Comparison of ENCODE assay signal across 8 cellular contexts in the genomic region with DNA sequence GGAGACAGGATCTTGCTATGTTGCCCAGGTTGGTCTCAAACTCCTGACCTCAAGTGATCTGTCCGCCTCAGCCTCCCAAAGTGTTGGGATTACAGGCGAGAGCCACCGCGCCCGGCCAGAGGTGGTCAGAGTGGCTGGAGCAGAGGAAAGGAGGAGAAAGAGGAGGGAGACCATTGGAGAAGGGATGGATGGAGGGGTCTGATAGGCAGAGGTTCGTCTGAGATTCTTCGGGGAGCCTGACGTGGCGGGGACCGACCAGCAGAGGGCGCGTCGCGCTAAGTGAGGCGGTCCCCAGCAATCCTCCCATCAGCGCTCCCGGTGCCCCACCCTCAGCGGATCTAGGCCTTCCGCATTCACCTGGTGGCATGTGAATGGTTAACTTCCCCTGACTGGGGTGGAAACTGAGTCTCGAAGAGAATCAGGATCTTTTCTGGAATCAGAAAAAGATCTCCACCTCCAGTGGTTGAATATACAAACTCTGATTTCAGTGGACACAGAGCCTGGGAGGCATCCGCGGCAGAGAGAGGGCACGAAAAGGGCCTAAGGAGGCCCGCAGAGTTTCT. TPM values are rescaled to one million over a fixed set of nuclear protein-coding genes. Genes with fewer than 3 reads are reported as not detected.
A peak's percentile ranks its signal among the peaks of the same experiment; 100 is the strongest.
DNase-seq lines count a peak whose midpoint lies in the region; ATAC-seq and TF ChIP-seq lines count a peak whose summit lies in the region.

No MANE protein-coding gene starts in this region.

- H3K9me2 ChIP-seq in PC-3 (replicated peaks; ENCODE audit: low read length): no peaks in the 10 kb centered on the region

- H3K27me3 Mint-ChIP-seq in Calu3 (ENCODE audit: unreplicated experiment): peaks cover 22% of the 10 kb centered on the region
- no peaks in the 10 kb centered on the region for H3K27me3 Mint-ChIP-seq in neural crest cell (ENCODE audit: low read depth)

- no peak overlapping the region for H3K4me3 Mint-ChIP-seq in Calu3 (ENCODE audit: low read depth, unreplicated experiment)
- peak overlapping the region; percentile 69 for H3K4me3 Mint-ChIP-seq in neural crest cell

- no peaks in the 10 kb centered on the region for H3K9me3 Mint-ChIP-seq in Calu3 (ENCODE audit: low read depth, unreplicated experiment)
- no peaks in the 10 kb centered on the region for H3K9me3 Mint-ChIP-seq in neural crest cell

- H3K9me3 ChIP-seq in PC-3 (ENCODE audit: low read length) (no peaks in the 10 kb centered on the region), fibroblast of lung (ENCODE audit: control insufficient read depth, insufficient read depth, low read depth, low read length) (no peaks in the 10 kb centered on the region)

- H3K36me3 Mint-ChIP-seq in Calu3 (ENCODE audit: insufficient read depth, unreplicated experiment) (peaks cover 11% of the 10 kb centered on the region), neural crest cell (ENCODE audit: low read depth) (no peaks in the 10 kb centered on the region)

- no peaks in the 10 kb centered on the region for H3K27me3 ChIP-seq in PC-3 (ENCODE audit: low read length)
- H3K27me3 ChIP-seq in fibroblast of lung (ENCODE audit: control insufficient read depth, insufficient read depth, low read length): peaks cover 3% of the 10 kb centered on the region

- intact Hi-C loops in Calu3 (cut with micrococcal nuclease; ENCODE audit: unreplicated experiment) (no loop called here), PC-3 (cut with micrococcal nuclease) (loop anchor here (1.0 kb wide), 3 partner anchors 40 to 120 kb away; no protein-coding TSS in a partner anchor)

- H3K4me3 ChIP-seq in PC-3 (ENCODE audit: low read length) (no peak overlapping the region), fibroblast of lung (replicated peaks in 1 of 4; ENCODE audit: control extremely low read depth in 1 of 4, insufficient read depth in 1 of 4, low read depth in 3 of 4, low read length in 4 of 4) (no peak overlapping the region)

- H3K36me3 ChIP-seq in PC-3 (ENCODE audit: low read depth, low read length) (peaks cover 4% of the 10 kb centered on the region; the same call in 1 of the 2 replicates), fibroblast of lung (ENCODE audit: control insufficient read depth, insufficient read depth, low read length) (peaks cover 3% of the 10 kb centered on the region)

- TF ChIP-seq CTCF in Calu3 (IDR thresholded peaks at IDR 0.05; ENCODE audit: unreplicated experiment): peak; percentile 76
- TF ChIP-seq CTCF in PC-3 (conservative IDR thresholded peaks at IDR 0.05; ENCODE audit: low read depth, low read length): peak; percentile 85
- TF ChIP-seq CTCF in fibroblast of lung (conservative IDR thresholded peaks at IDR 0.05 in 1 of 2, IDR thresholded peaks at IDR 0.05 in 1 of 2; ENCODE audit: low read depth in 1 of 2, low read length in 2 of 2): peak; percentile 89 to 91
- peak; percentile 97 for TF ChIP-seq CTCF in neural crest cell (conservative IDR thresholded peaks at IDR 0.05)

- H3K27ac Mint-ChIP-seq in Calu3 (ENCODE audit: unreplicated experiment) (no peak overlapping the region), neural crest cell (ENCODE audit: unreplicated experiment) (no peak overlapping the region)

- POLR2A ChIA-PET in PC-3 (lab: Charles Lee; ENCODE audit: unreplicated experiment): interaction anchor here (0.7 kb wide), 1 partner anchor 228 kb away, joined by 26 read pairs; no protein-coding TSS in a partner anchor

- CTCF ChIA-PET in Calu3 (lab: Charles Lee): no interaction called here
- CTCF ChIA-PET in PC-3 (lab: Charles Lee): interaction anchor here (1.2 kb wide), 1 partner anchor 40 kb away, joined by 9 read pairs; no protein-coding TSS in a partner anchor

- H3K9ac ChIP-seq in PC-3 (ENCODE audit: low read length): no peak overlapping the region
- no peak overlapping the region for H3K9ac ChIP-seq in fibroblast of lung (ENCODE audit: insufficient read depth, low read length)

- no peak overlapping the region for H3K4me2 ChIP-seq in PC-3 (ENCODE audit: low read length)
- no peak overlapping the region for H3K4me2 ChIP-seq in fibroblast of lung (ENCODE audit: extremely low read depth, insufficient read depth, low read length)

- H2AFZ ChIP-seq in PC-3 (ENCODE audit: low read length) (0 out of 2 replicates have a peak overlapping the region, but pooled peaks have one; percentile 28), fibroblast of lung (ENCODE audit: low read length) (no peak overlapping the region)

- H3K27ac ChIP-seq in PC-3 (ENCODE audit: low read length) (no peak overlapping the region), fibroblast of lung (ENCODE audit: insufficient read depth, low read length) (no peak overlapping the region)

- DNase-seq in Calu3 (peak; percentile 81), PC-3 (peak; percentile 79), activated T-cell treated with anti-CD3 and anti-CD28 coated beads for 48 hours (ENCODE audit: low read depth) (peak; percentile 80), fibroblast of lung (ENCODE audit: low read depth in 2 of 2) (peak; percentile 47 to 54), neural crest cell (ENCODE audit: low read depth, low spot score) (peak; percentile 90), superior temporal gyrus (ENCODE audit: extremely low spot score) (peak; percentile 73)

- H3K4me1 Mint-ChIP-seq in Calu3 (ENCODE audit: low read depth, unreplicated experiment) (no peaks in the 10 kb centered on the region), neural crest cell (peaks cover 20% of the 10 kb centered on the region)

- H3K4me1 ChIP-seq in PC-3 (ENCODE audit: insufficient read depth, low read length) (peaks cover 10% of the 10 kb centered on the region; the same call in 1 of the 2 replicates), fibroblast of lung (ENCODE audit: control insufficient read depth, extremely low read depth, insufficient read depth, low read length) (no peaks in the 10 kb centered on the region)

- no peaks in the 10 kb centered on the region for H3F3A ChIP-seq in PC-3 (ENCODE audit: low read length, unreplicated experiment)

- 0 out of 2 replicates have a peak, but pooled peaks cover 4% of the 10 kb centered on the region for H3K79me2 ChIP-seq in PC-3 (ENCODE audit: low read length)
- no peaks in the 10 kb centered on the region for H3K79me2 ChIP-seq in fibroblast of lung (ENCODE audit: control insufficient read depth, insufficient read depth, low read length)

- BruUV-seq in Calu3 (replicated peaks; lab: Mats Ljungman, UMichigan): no TSS peak
- TSS peak; percentile 16 for BruUV-seq in PC-3 (replicated peaks; lab: Mats Ljungman, UMichigan)

- H4K20me1 ChIP-seq in PC-3 (ENCODE audit: low read length) (no peaks in the 10 kb centered on the region), fibroblast of lung (ENCODE audit: control insufficient read depth, extremely low read depth, insufficient read depth, low read length) (no peaks in the 10 kb centered on the region)

- peak; percentile 47 for ATAC-seq in HG02678 (IDR thresholded peaks at IDR 0.05; ENCODE audit: unreplicated experiment)
- peak; percentile 87 for ATAC-seq in PC-3
- no peak for ATAC-seq in GM18519 (IDR thresholded peaks at IDR 0.05; ENCODE audit: low FRiP score, unreplicated experiment)

RNA-seq across cellular contexts. Expression of a gene that starts 8.8 kb away (rescaled TPM):
- total RNA-seq in Calu3 (2022) (30.6 and 40.9 TPM in 2 replicates), PC-3 (2014; rRNA removed) (86.0 and 109 TPM in 2 replicates), fibroblast of lung (11.1 and 17.2 TPM in 2 replicates), neural crest cell (57.8 TPM in 2 replicates)
- polyA plus RNA-seq in fibroblast of lung: 3.7 and 5.4 TPM in 2 replicates
- polyA plus RNA-seq in fibroblast of lung (2012): 5.1 and 8.2 TPM in 2 replicates
- polyA minus RNA-seq in fibroblast of lung (ENCODE audit: low replicate concordance): 0.90 and 1.9 TPM in 2 replicates

RNA-seq across cellular contexts. Expression of a gene that starts 11.5 kb away (rescaled TPM):
- total RNA-seq in Calu3 (2022) (9.6 and 10.5 TPM in 2 replicates), PC-3 (2014; rRNA removed) (12.1 and 15.4 TPM in 2 replicates), fibroblast of lung (5.9 TPM in 2 replicates), neural crest cell (37.4 and 43.3 TPM in 2 replicates)
- 1.1 and 1.8 TPM in 2 replicates for polyA plus RNA-seq in fibroblast of lung
- 3.1 and 3.9 TPM in 2 replicates for polyA plus RNA-seq in fibroblast of lung (2012)
- 8.1 and 14.0 TPM in 2 replicates for polyA minus RNA-seq in fibroblast of lung (ENCODE audit: low replicate concordance)

RNA-seq across cellular contexts. Expression of a gene that starts 31.0 kb away (rescaled TPM):
- total RNA-seq in Calu3 (2022) (not detected in 2 replicates), PC-3 (2014; rRNA removed) (not detected in 2 replicates), fibroblast of lung (not detected in 2 replicates), neural crest cell (0.82 and 1.8 TPM in 2 replicates)
- polyA plus RNA-seq in fibroblast of lung: not detected in 2 replicates
- not detected in 2 replicates for polyA plus RNA-seq in fibroblast of lung (2012)
- polyA minus RNA-seq in fibroblast of lung (ENCODE audit: low replicate concordance): not detected in 2 replicates

RNA-seq across cellular contexts. Expression of a gene that starts 36.8 kb away (rescaled TPM):
- 50.8 and 54.9 TPM in 2 replicates for total RNA-seq in Calu3 (2022)
- 85.0 and 87.9 TPM in 2 replicates for total RNA-seq in PC-3 (2014; rRNA removed)
- total RNA-seq in fibroblast of lung: 8.0 and 17.7 TPM in 2 replicates
- 42.6 and 63.9 TPM in 2 replicates for polyA plus RNA-seq in fibroblast of lung
- 66.6 and 83.7 TPM in 2 replicates for polyA plus RNA-seq in fibroblast of lung (2012)
- polyA minus RNA-seq in fibroblast of lung (ENCODE audit: low replicate concordance): 12.9 and 23.5 TPM in 2 replicates
- 44.9 and 49.9 TPM in 2 replicates for total RNA-seq in neural crest cell

RNA-seq across cellular contexts. Expression of a gene that starts 40.5 kb away (rescaled TPM):
- total RNA-seq in Calu3 (2022) (37.9 and 38.4 TPM in 2 replicates), PC-3 (2014; rRNA removed) (191 and 206 TPM in 2 replicates), fibroblast of lung (44.8 and 48.3 TPM in 2 replicates), neural crest cell (73.4 and 74.2 TPM in 2 replicates)
- polyA plus RNA-seq in fibroblast of lung: 27.5 and 38.8 TPM in 2 replicates
- 40.8 and 54.3 TPM in 2 replicates for polyA plus RNA-seq in fibroblast of lung (2012)
- polyA minus RNA-seq in fibroblast of lung (ENCODE audit: low replicate concordance): 6.4 and 7.2 TPM in 2 replicates
